4 cellular contexts compared by ENCODE assay signal in the genomic region with DNA sequence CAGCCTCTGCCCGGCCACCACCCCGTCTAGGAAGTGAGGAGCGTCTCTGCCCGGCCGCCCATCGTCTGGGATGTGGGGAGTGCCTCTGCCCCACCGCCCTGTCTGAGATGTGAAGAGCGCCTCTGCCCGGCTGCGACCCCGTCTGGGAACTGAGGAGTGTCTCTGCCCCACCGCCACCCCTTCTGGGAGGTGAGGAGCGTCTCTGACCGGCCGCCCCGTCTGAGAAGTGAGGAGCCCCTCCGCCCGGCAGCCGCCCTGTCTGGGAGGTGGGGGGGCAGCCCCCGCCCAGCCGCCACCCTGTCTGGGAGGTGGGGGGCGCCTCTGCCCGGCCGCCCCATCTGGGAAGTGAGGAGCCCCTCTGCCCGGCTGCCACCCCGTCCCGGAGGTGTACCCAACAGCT.
DNase-seq lines count a peak whose midpoint lies in the region; ATAC-seq and TF ChIP-seq lines count a peak whose summit lies in the region.
"Not testable (repeated sequence)": the region's sequence is repeated elsewhere in the genome, so short reads cannot be mapped to it uniquely, and the experiment has no call there.

No MANE protein-coding gene starts in this region.

- peak; percentile 3 for DNase-seq in DND-41
- DNase-seq in activated gamma-delta T cell (lab: John Stamatoyannopoulos, UW): peak; percentile 7
- peak; percentile 25 for DNase-seq in glutamatergic neuron
- DNase-seq in spleen: peak; percentile 57

- not testable (repeated sequence) for H4K20me1 ChIP-seq in DND-41 (ENCODE audit: insufficient read depth, low read length)

- H3K4me1 Mint-ChIP-seq in glutamatergic neuron (ENCODE audit: low read depth, unreplicated experiment): not testable (repeated sequence)

- H3K36me3 ChIP-seq in DND-41 (ENCODE audit: insufficient read depth, low read length); spleen: not testable (repeated sequence)

- TF ChIP-seq CTCF in DND-41 (IDR thresholded peaks at IDR 0.05; ENCODE audit: borderline replicate concordance, extremely low read depth, low read length, poor library complexity, severe bottlenecking); glutamatergic neuron (IDR thresholded peaks at IDR 0.05; ENCODE audit: partially characterized antibody, unreplicated experiment); spleen (IDR thresholded peaks at IDR 0.05 in 8 of 11, conservative IDR thresholded peaks at IDR 0.05 in 3 of 11): not testable (repeated sequence)

- not testable (repeated sequence) for ATAC-seq in DND-41 (ENCODE audit: insufficient read depth, low read depth)

- H3K9me3 ChIP-seq in DND-41 (ENCODE audit: insufficient read depth, low read length, severe bottlenecking); spleen: not testable (repeated sequence)

- H2AFZ ChIP-seq in DND-41 (ENCODE audit: low read depth, low read length): not testable (repeated sequence)

- H3K27me3 Mint-ChIP-seq in glutamatergic neuron (ENCODE audit: unreplicated experiment): not testable (repeated sequence)

- H3K27ac ChIP-seq in DND-41 (ENCODE audit: low read length); spleen: not testable (repeated sequence)

- not testable (repeated sequence) for H3K79me2 ChIP-seq in DND-41 (ENCODE audit: insufficient read depth, low read length)

- H3K27ac Mint-ChIP-seq in glutamatergic neuron (ENCODE audit: unreplicated experiment): peak overlapping the region; percentile 90

- H3K4me1 ChIP-seq in DND-41 (ENCODE audit: insufficient read depth, low read length); spleen: not testable (repeated sequence)

- H3K36me3 Mint-ChIP-seq in glutamatergic neuron (ENCODE audit: unreplicated experiment): not testable (repeated sequence)

- H3K4me3 Mint-ChIP-seq in glutamatergic neuron (ENCODE audit: unreplicated experiment): not testable (repeated sequence)

- TF ChIP-seq POLR2A in spleen (IDR thresholded peaks at IDR 0.05): not testable (repeated sequence)

- not testable (repeated sequence) for H3K4me3 ChIP-seq in DND-41 (ENCODE audit: low read depth in 1 of 2, low read length in 2 of 2); spleen

- H3K27me3 ChIP-seq in DND-41 (ENCODE audit: insufficient read depth, low read length, poor library complexity): not testable (repeated sequence)
- peaks cover 0 to 11% (median 0%) of the 10 kb centered on the region in 7 donors for H3K27me3 ChIP-seq in spleen (replicated peaks in 1 of 7)

- H3K4me2 ChIP-seq in DND-41 (ENCODE audit: insufficient read depth, low read length): not testable (repeated sequence)

- intact Hi-C loops in spleen (cut with DNase I; ENCODE audit: low total_unique reads): not testable (repeated sequence)

- not testable (repeated sequence) for H3K9me3 Mint-ChIP-seq in glutamatergic neuron (ENCODE audit: unreplicated experiment)

- H3K9ac ChIP-seq in DND-41 (ENCODE audit: low read depth, low read length): not testable (repeated sequence)

- WGBS in spleen, 5 donors: 87 to 97% (median 93%) methylated on average over 20 to 27 of the region's 27 CpGs

Comparison
In these comparisons a context has a peak if more than half of its experiments do, and no peak if none do; other contexts are left out.
1. DNase-seq: peak in every context shown above with its lines; median percentile 57 in spleen; 25 in glutamatergic neuron; 7 in activated gamma-delta T cell; 3 in DND-41.